ENCODE assay signal across 6 cellular contexts in genomic region chr22:20131856-20132685, GRCh38. TPM values are rescaled to one million over a fixed set of nuclear protein-coding genes. Genes with fewer than 3 reads are reported as not detected.
DNase-seq lines count a peak whose midpoint lies in the region; ATAC-seq and TF ChIP-seq lines count a peak whose summit lies in the region.

No MANE protein-coding gene starts in this region.

- H3K4me3 ChIP-seq in right atrium auricular region (peak overlapping the region; percentile 83 to 88), upper lobe of right lung (peak overlapping the region; percentile 92)

- no peaks in the 10 kb centered on the region for H3K27me3 ChIP-seq in right atrium auricular region
- no peaks in the 10 kb centered on the region for H3K27me3 ChIP-seq in upper lobe of right lung

- peak; percentile 9 for ATAC-seq in GM19023 (IDR thresholded peaks at IDR 0.05; ENCODE audit: unreplicated experiment)
- peak in 2 of 4 experiments; percentile 2 to 6 for ATAC-seq in T-cell (replicated peaks in 1 of 4)
- peak; percentile 54 for ATAC-seq in upper lobe of right lung

- DNase-seq in T-cell (peak in 7 of 34 experiments; percentile 12 to 27 (median 20)), right atrium auricular region (ENCODE audit: low spot score) (no peak), upper lobe of right lung (peak; percentile 86), SHP77 (lab: John Stamatoyannopoulos, UW) (no peak), hepatic stellate cell (ENCODE audit: low spot score) (no peak)

- peak overlapping the region; percentile 72 to 77 (median 74) for H3K4me3 Mint-ChIP-seq in T-cell

- H3K9me3 ChIP-seq in right atrium auricular region = no peaks in the 10 kb centered on the region
- H3K9me3 ChIP-seq in upper lobe of right lung = no peaks in the 10 kb centered on the region

- H3K27ac Mint-ChIP-seq in T-cell = no peak overlapping the region

- peaks cover 0 to 57% of the 10 kb centered on the region in 2 donors for H3K4me1 ChIP-seq in right atrium auricular region
- H3K4me1 ChIP-seq in upper lobe of right lung = peaks cover 40% of the 10 kb centered on the region

- H3K27me3 Mint-ChIP-seq in T-cell = no peaks in the 10 kb centered on the region

- intact Hi-C loops in upper lobe of right lung (cut with DNase I) = no loop called here

- H3K27ac ChIP-seq in right atrium auricular region = peak overlapping the region; percentile 62 to 85
- peak overlapping the region; percentile 68 for H3K27ac ChIP-seq in upper lobe of right lung

- no peaks in the 10 kb centered on the region for H3K9me3 Mint-ChIP-seq in T-cell

- TF ChIP-seq CTCF in right atrium auricular region (IDR thresholded peaks at IDR 0.05) (no peak), upper lobe of right lung (IDR thresholded peaks at IDR 0.05) (no peak)

- POLR2A ChIA-PET in T-cell (lab: Charles Lee) = no interaction called here

- peaks cover 24 to 45% (median 42%) of the 10 kb centered on the region in 3 donors for H3K4me1 Mint-ChIP-seq in T-cell

- CTCF ChIA-PET in T-cell (lab: Charles Lee) = no interaction called here

- H3K36me3 Mint-ChIP-seq in T-cell = peaks cover 4% of the 10 kb centered on the region

- H3K36me3 ChIP-seq in right atrium auricular region (peaks cover 7% of the 10 kb centered on the region), upper lobe of right lung (peaks cover 2% of the 10 kb centered on the region)

RNA-seq across cellular contexts. Expression of gene ZDHHC8, which starts 0.5 kb away (rescaled TPM):
- 100 to 1,000 TPM in 1 of 5 donors, 10 to 100 TPM in 4; 68.4 to 102 (median 92.1) TPM for total RNA-seq in T-cell
- 10 to 100 TPM; 13.5 to 16.6 TPM for total RNA-seq in right atrium auricular region
- total RNA-seq in upper lobe of right lung = 88.0 TPM

RNA-seq across cellular contexts. Expression of gene TRMT2A, which starts 15.0 kb away (rescaled TPM):
- total RNA-seq in T-cell (100 to 1,000 TPM in 3 of 5 donors, 10 to 100 TPM in 2; 87.6 to 136 (median 123) TPM), right atrium auricular region (10 to 100 TPM; 16.0 to 17.6 TPM), upper lobe of right lung (53.8 TPM)

RNA-seq across cellular contexts. Expression of gene RANBP1, which starts 16.2 kb away (rescaled TPM):
- total RNA-seq in T-cell = 10 to 100 TPM; 64.0 to 81.1 (median 75.4) TPM
- 10 to 100 TPM; 63.6 to 96.5 TPM for total RNA-seq in right atrium auricular region
- 53.0 TPM for total RNA-seq in upper lobe of right lung

RNA-seq across cellular contexts. Expression of gene CCDC188, which starts 18.8 kb away (rescaled TPM):
- under 1 TPM in 3 of 5 donors, not detected in 2; 0.18 to 0.66 (median 0.58) TPM for total RNA-seq in T-cell
- total RNA-seq in right atrium auricular region = under 1 TPM in 1 of 2 donors, not detected in 1; 0.43 TPM
- total RNA-seq in upper lobe of right lung = 1.6 TPM

RNA-seq across cellular contexts. Expression of gene DGCR8, which starts 52.0 kb away (rescaled TPM):
- 10 to 100 TPM; 38.4 to 48.1 (median 45.1) TPM for total RNA-seq in T-cell
- total RNA-seq in right atrium auricular region = 10 to 100 TPM in 1 of 2 donors, 1 to 10 TPM in 1; 8.3 to 12.1 TPM
- 35.5 TPM for total RNA-seq in upper lobe of right lung
